Comparison of ENCODE assay signal across 8 cellular contexts in genomic region chr1:113784104-113784779, GRCh38. TPM values are rescaled to one million over a fixed set of nuclear protein-coding genes. Genes with fewer than 3 reads are reported as not detected.
A peak's percentile ranks its signal among the peaks of the same experiment; 100 is the strongest.
DNase-seq lines count a peak whose midpoint lies in the region; ATAC-seq, FAIRE-seq and TF ChIP-seq lines count a peak whose summit lies in the region.

No MANE protein-coding gene starts in this region.

- H3K79me2 ChIP-seq in keratinocyte (ENCODE audit: control insufficient read depth, insufficient read depth, low read length): peaks cover 36% of the 10 kb centered on the region

- peaks cover 5% of the 10 kb centered on the region for H3K9me1 ChIP-seq in keratinocyte (ENCODE audit: control insufficient read depth, extremely low read depth, insufficient read depth, low read length)

- H3K4me2 ChIP-seq in keratinocyte (ENCODE audit: control insufficient read depth, extremely low read depth, insufficient read depth, low read depth, low read length): peak overlapping the region; percentile 44

- H3K36me3 ChIP-seq in keratinocyte (ENCODE audit: control insufficient read depth in 2 of 2, extremely low read depth in 1 of 2, insufficient read depth in 2 of 2, low read length in 2 of 2): peaks cover 2% of the 10 kb centered on the region in 2 experiments

- FAIRE-seq in keratinocyte (lab: Jason Lieb, UNC): no peak

- DNase-seq in OCI-M1 (lab: John Stamatoyannopoulos, UW) (peak; percentile 58), keratinocyte (ENCODE audit: low read depth, low spot score) (no peak), A172 (ENCODE audit: low spot score) (no peak), HEK293T (ENCODE audit: extremely low spot score) (no peak), middle frontal gyrus (ENCODE audit: extremely low spot score, low spot score) (no peak), iPS-NIHi7 (ENCODE audit: extremely low spot score) (no peak)

- H3K4me3 ChIP-seq in keratinocyte (ENCODE audit: control insufficient read depth in 2 of 3, extremely low read depth in 1 of 3, insufficient read depth in 2 of 3, low read depth in 1 of 3, low read length in 3 of 3): no peak overlapping the region

- CTCF ChIA-PET in HEK293T (lab: Yijun Ruan, JAX): no interaction called here

- no peak overlapping the region for H3K27ac ChIP-seq in keratinocyte (ENCODE audit: control insufficient read depth, insufficient read depth, low read length)

- H3K9ac ChIP-seq in keratinocyte (ENCODE audit: control insufficient read depth, extremely low read depth, insufficient read depth, low read length): no peak overlapping the region

- no peaks in the 10 kb centered on the region for H3K27me3 ChIP-seq in keratinocyte (ENCODE audit: control insufficient read depth, extremely low read depth, insufficient read depth, low read length)

- no peak for TF ChIP-seq CTCF in keratinocyte (optimal IDR thresholded peaks at IDR 0.05 in 1 of 3, IDR thresholded peaks at IDR 0.05 in 1 of 3, conservative IDR thresholded peaks at IDR 0.05 in 1 of 3; ENCODE audit: extremely low read depth in 1 of 3, insufficient read depth in 2 of 3, low read length in 3 of 3)

- POLR2A ChIA-PET in HEK293T (lab: Yijun Ruan, JAX): interaction anchor here (1.1 to 2.3 kb wide), 2 partner anchors 26 to 28 kb away, joined by 3 to 7 read pairs; partner anchors contain the start of genes PHTF1 and RSBN1

- ATAC-seq in GM18873 (IDR thresholded peaks at IDR 0.05; ENCODE audit: low FRiP score, unreplicated experiment): peak; percentile 51
- peak; percentile 69 for ATAC-seq in HG02678 (IDR thresholded peaks at IDR 0.05; ENCODE audit: unreplicated experiment)

- no peaks in the 10 kb centered on the region for H3K9me3 ChIP-seq in keratinocyte (ENCODE audit: control insufficient read depth, low read depth, low read length)

- dilution Hi-C loops in keratinocyte (cut with MboI; ENCODE audit: extremely low pct_ligation_motif_present, low sequenced_read_pairs): no loop called here

- peaks cover 3% of the 10 kb centered on the region for H4K20me1 ChIP-seq in keratinocyte (ENCODE audit: control insufficient read depth, extremely low read depth, insufficient read depth, low read length)

- H2AFZ ChIP-seq in keratinocyte (ENCODE audit: control insufficient read depth, low read length): no peak overlapping the region

- H3K4me1 ChIP-seq in keratinocyte (ENCODE audit: control insufficient read depth, extremely low read depth, insufficient read depth, low read length): peaks cover 10% of the 10 kb centered on the region

TF ChIP-seq in HEK293T, 16 proteins besides CTCF, POLR2A, EP300 and RAD21:
- TF ChIP-seq FOXK2 (IDR thresholded peaks at IDR 0.05): no peak
- no peak for TF ChIP-seq L3MBTL2 (conservative IDR thresholded peaks at IDR 0.05)
- TF ChIP-seq ELF4 (IDR thresholded peaks at IDR 0.05): no peak
- TF ChIP-seq FOXM1 (IDR thresholded peaks at IDR 0.05; ENCODE audit: borderline replicate concordance): no peak
- no peak for TF ChIP-seq PKNOX1 (IDR thresholded peaks at IDR 0.05)
- TF ChIP-seq ZNF384 (IDR thresholded peaks at IDR 0.05): no peak
- TF ChIP-seq HDGF (IDR thresholded peaks at IDR 0.05; ENCODE audit: borderline replicate concordance): no peak
- no peak for TF ChIP-seq LEF1 (IDR thresholded peaks at IDR 0.05; ENCODE audit: borderline replicate concordance)
- no peak for TF ChIP-seq NFRKB (IDR thresholded peaks at IDR 0.05)
- no peak for TF ChIP-seq BHLHE40 (IDR thresholded peaks at IDR 0.05; ENCODE audit: borderline replicate concordance)

RNA-seq across cellular contexts. Expression of gene PHTF1, which starts 25.0 kb away (rescaled TPM):
- 4.4 to 6.8 TPM (median 5.1 TPM) in 3 replicates for polyA plus RNA-seq in keratinocyte
- 1.7 TPM for polyA plus RNA-seq in keratinocyte (2011; ENCODE audit: low read depth)
- polyA plus RNA-seq in keratinocyte (2011; cell fraction: cytosol; rRNA removed): 3.3 and 4.1 TPM in 2 replicates
- 5.5 and 5.8 TPM in 2 replicates for polyA plus RNA-seq in keratinocyte (2011; cell fraction: nucleus; rRNA removed)
- 2.1 and 8.9 TPM in 2 replicates for polyA plus RNA-seq in keratinocyte (2012; ENCODE audit: low replicate concordance)
- polyA minus RNA-seq in keratinocyte: 4.3 to 5.9 TPM (median 4.5 TPM) in 3 replicates
- polyA minus RNA-seq in keratinocyte (2011; cell fraction: cytosol; rRNA and poly(A)+ RNA removed): 5.4 TPM
- 8.0 and 9.9 TPM in 2 replicates for polyA minus RNA-seq in keratinocyte (2011; cell fraction: nucleus; rRNA and poly(A)+ RNA removed)
- 33.6 and 48.0 TPM in 2 replicates for total RNA-seq in A172 (2014; rRNA removed; shearing (Covaris generic))

RNA-seq across cellular contexts. Expression of gene RSBN1, which starts 28.0 kb away (rescaled TPM):
- polyA plus RNA-seq in keratinocyte: 7.1 to 10.4 TPM (median 9.5 TPM) in 3 replicates
- 14.3 TPM for polyA plus RNA-seq in keratinocyte (2011; ENCODE audit: low read depth)
- 4.1 and 5.5 TPM in 2 replicates for polyA plus RNA-seq in keratinocyte (2011; cell fraction: cytosol; rRNA removed)
- polyA plus RNA-seq in keratinocyte (2011; cell fraction: nucleus; rRNA removed): 7.8 and 11.9 TPM in 2 replicates
- 7.0 and 7.2 TPM in 2 replicates for polyA plus RNA-seq in keratinocyte (2012; ENCODE audit: low replicate concordance)
- 2.1 to 56.2 TPM (median 21.1 TPM) in 3 replicates for polyA minus RNA-seq in keratinocyte
- polyA minus RNA-seq in keratinocyte (2011; cell fraction: cytosol; rRNA and poly(A)+ RNA removed): 8.4 TPM
- polyA minus RNA-seq in keratinocyte (2011; cell fraction: nucleus; rRNA and poly(A)+ RNA removed): 16.1 and 30.9 TPM in 2 replicates
- 7.9 and 9.7 TPM in 2 replicates for total RNA-seq in A172 (2014; rRNA removed; shearing (Covaris generic))
